Comparison of ENCODE assay signal across 21 cellular contexts in the genomic region with DNA sequence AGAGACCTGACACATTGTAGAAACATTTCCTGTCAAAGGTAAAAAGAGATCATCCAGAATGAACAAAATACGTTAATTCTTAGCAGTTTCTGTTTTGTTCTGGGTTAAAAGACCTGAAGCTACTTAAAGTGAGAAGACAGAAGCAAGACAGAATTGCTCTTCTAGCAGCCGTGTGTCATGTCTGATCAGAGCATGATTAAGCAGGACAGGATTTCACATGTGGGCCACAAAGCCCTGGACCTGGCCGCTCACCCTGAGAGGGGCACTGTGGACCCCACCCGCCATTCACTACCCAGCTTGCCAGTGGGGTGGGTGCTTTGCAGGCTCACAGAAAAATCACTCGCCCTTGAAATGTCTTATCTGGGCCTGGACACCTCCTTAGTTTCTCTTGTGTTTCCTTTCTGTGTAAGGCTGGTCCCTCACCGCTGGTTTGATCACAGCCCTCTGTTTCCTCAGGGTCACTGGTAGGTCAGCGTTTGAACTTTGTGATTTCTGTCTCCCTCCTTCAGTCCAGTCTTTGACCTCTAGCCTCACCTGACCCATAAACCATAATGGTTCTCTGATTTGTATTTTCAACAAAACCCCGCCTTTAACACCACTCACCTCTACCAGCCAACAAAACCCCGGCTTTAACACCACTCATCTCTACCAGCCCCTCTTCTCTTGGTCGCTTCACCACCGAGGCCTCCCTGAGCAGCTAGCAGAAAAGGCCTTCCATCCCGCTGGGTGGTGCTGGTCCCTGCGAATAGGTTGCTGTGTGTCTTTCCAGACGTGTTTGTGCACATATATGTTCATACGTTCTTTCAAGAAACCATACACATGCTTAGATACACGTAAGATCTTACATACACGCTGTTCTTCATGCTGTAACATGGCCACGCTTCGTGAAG.
DNase-seq lines count a peak whose midpoint lies in the region; ATAC-seq and TF ChIP-seq lines count a peak whose summit lies in the region.
"Had no signal": no experiment of that assay in that cellular context is flagged by ENCODE, and none has a peak within 500 bp of the region (broad histone marks: within the 10 kb centered on the region; RNA-seq: fewer than 3 reads in every experiment).

No MANE protein-coding gene starts in this region.

- no peaks in the 10 kb centered on the region for H3K9me3 Mint-ChIP-seq in activated CD4-positive, alpha-beta T cell treated with anti-CD3 and anti-CD28 coated beads, Interleukin-2, amount 10 ng/mL, durations not matched to agents 24 days and 14 days
- no peaks in the 10 kb centered on the region for H3K9me3 Mint-ChIP-seq in CD8-positive, alpha-beta T cell
- H3K9me3 Mint-ChIP-seq in natural killer cell treated with Interleukin-12 subunit alpha and Interleukin-12 subunit beta and Interleukin-15 and Interleukin-18, amount 100 ng/mL, for 72 hours: no peaks in the 10 kb centered on the region
- no peaks in the 10 kb centered on the region for H3K9me3 Mint-ChIP-seq in stimulated activated naive B cell treated with anti-CD40 and anti-IgM and Interleukin-4, amounts not matched to agents 10 μg/mL and 1 μg/mL and 100 μg/mL, for 72 hours
- H3K9me3 Mint-ChIP-seq: CD14-positive monocyte had no signal

- no peak overlapping the region for H3K4me3 Mint-ChIP-seq in activated CD4-positive, alpha-beta T cell treated with anti-CD3 and anti-CD28 coated beads, Interleukin-2, amount 10 ng/mL, durations not matched to agents 24 days and 14 days
- H3K4me3 Mint-ChIP-seq in CD8-positive, alpha-beta T cell: no peak overlapping the region
- H3K4me3 Mint-ChIP-seq in natural killer cell treated with Interleukin-12 subunit alpha and Interleukin-12 subunit beta and Interleukin-15 and Interleukin-18, amount 100 ng/mL, for 72 hours: no peak overlapping the region
- no peak overlapping the region for H3K4me3 Mint-ChIP-seq in stimulated activated naive B cell treated with anti-CD40 and anti-IgM and Interleukin-4, amounts not matched to agents 10 μg/mL and 1 μg/mL and 100 μg/mL, for 72 hours
- H3K4me3 Mint-ChIP-seq: CD14-positive monocyte had no signal

- H3K27me3 ChIP-seq in CD8-positive, alpha-beta T cell (ENCODE audit: insufficient read depth, low read length): peaks cover 5% of the 10 kb centered on the region
- H3K27me3 ChIP-seq: brain microvascular endothelial cell, gastrocnemius medialis, left lung had no signal

- H3K9me3 ChIP-seq in CD8-positive, alpha-beta T cell (ENCODE audit: low read length): no peaks in the 10 kb centered on the region
- H3K9me3 ChIP-seq: gastrocnemius medialis, left lung had no signal

- POLR2A ChIA-PET in CD8-positive, alpha-beta T cell (lab: Charles Lee): no interaction called here

- H3K36me3 Mint-ChIP-seq in activated CD4-positive, alpha-beta T cell treated with anti-CD3 and anti-CD28 coated beads, Interleukin-2, amount 10 ng/mL, durations not matched to agents 24 days and 14 days (ENCODE audit: low read depth): no peaks in the 10 kb centered on the region
- H3K36me3 Mint-ChIP-seq in CD8-positive, alpha-beta T cell: no peaks in the 10 kb centered on the region
- H3K36me3 Mint-ChIP-seq in natural killer cell treated with Interleukin-12 subunit alpha and Interleukin-12 subunit beta and Interleukin-15 and Interleukin-18, amount 100 ng/mL, for 72 hours: no peaks in the 10 kb centered on the region
- H3K36me3 Mint-ChIP-seq in stimulated activated naive B cell treated with anti-CD40 and anti-IgM and Interleukin-4, amounts not matched to agents 10 μg/mL and 1 μg/mL and 100 μg/mL, for 72 hours: no peaks in the 10 kb centered on the region
- H3K36me3 Mint-ChIP-seq: CD14-positive monocyte had no signal

- H3K27me3 Mint-ChIP-seq in activated CD4-positive, alpha-beta T cell treated with anti-CD3 and anti-CD28 coated beads, Interleukin-2, amount 10 ng/mL, durations not matched to agents 24 days and 14 days: no peaks in the 10 kb centered on the region
- H3K27me3 Mint-ChIP-seq in CD8-positive, alpha-beta T cell (ENCODE audit: low read depth): no peaks in the 10 kb centered on the region
- H3K27me3 Mint-ChIP-seq in natural killer cell treated with Interleukin-12 subunit alpha and Interleukin-12 subunit beta and Interleukin-15 and Interleukin-18, amount 100 ng/mL, for 72 hours: no peaks in the 10 kb centered on the region
- peaks cover 3 to 4% of the 10 kb centered on the region in 2 donors for H3K27me3 Mint-ChIP-seq in stimulated activated naive B cell treated with anti-CD40 and anti-IgM and Interleukin-4, amounts not matched to agents 10 μg/mL and 1 μg/mL and 100 μg/mL, for 72 hours

- CTCF ChIA-PET in CD8-positive, alpha-beta T cell (lab: Charles Lee): no interaction called here

- H3K27ac ChIP-seq in CD8-positive, alpha-beta T cell (ENCODE audit: low read depth, low read length): no peak overlapping the region
- H3K27ac ChIP-seq: brain microvascular endothelial cell, epithelial cell of prostate, gastrocnemius medialis, HL-60, left lung had no signal

- peak; percentile 48 for ATAC-seq in CD8-positive, alpha-beta T cell
- ATAC-seq in natural killer cell treated with Interleukin-12 subunit alpha and Interleukin-12 subunit beta and Interleukin-15 and Interleukin-18, amount 100 ng/mL, for 72 hours: peak; percentile 54 to 68
- ATAC-seq in stimulated activated naive B cell treated with anti-CD40 and anti-IgM and Interleukin-4, amounts not matched to agents 10 μg/mL and 1 μg/mL and 100 μg/mL, for 72 hours (replicated peaks): no peak
- ATAC-seq in HG02759 (IDR thresholded peaks at IDR 0.05; ENCODE audit: unreplicated experiment): no peak
- ATAC-seq: gastrocnemius medialis, left lung, PC-3 had no signal

- H3K36me3 ChIP-seq in CD8-positive, alpha-beta T cell (ENCODE audit: insufficient read depth, low read length): no peaks in the 10 kb centered on the region
- H3K36me3 ChIP-seq: brain microvascular endothelial cell, gastrocnemius medialis, left lung had no signal

- intact Hi-C loops in activated CD4-positive, alpha-beta T cell treated with anti-CD3 and anti-CD28 coated beads, Interleukin-2, amount 10 ng/mL, durations not matched to agents 24 days and 14 days (cut with micrococcal nuclease): no loop called here
- intact Hi-C loops in CD8-positive, alpha-beta T cell (cut with DNase I, micrococcal nuclease): no loop called here

- H3K4me3 ChIP-seq in CD8-positive, alpha-beta T cell (ENCODE audit: low read depth, low read length): no peak overlapping the region
- H3K4me3 ChIP-seq: gastrocnemius medialis, left lung had no signal

- peaks cover 5% of the 10 kb centered on the region for H3K4me1 Mint-ChIP-seq in activated CD4-positive, alpha-beta T cell treated with anti-CD3 and anti-CD28 coated beads, Interleukin-2, amount 10 ng/mL, durations not matched to agents 24 days and 14 days
- peaks cover 9% of the 10 kb centered on the region for H3K4me1 Mint-ChIP-seq in CD8-positive, alpha-beta T cell (ENCODE audit: low read depth)
- peaks cover 2 to 3% of the 10 kb centered on the region in 2 donors for H3K4me1 Mint-ChIP-seq in natural killer cell treated with Interleukin-12 subunit alpha and Interleukin-12 subunit beta and Interleukin-15 and Interleukin-18, amount 100 ng/mL, for 72 hours (ENCODE audit: low read depth in 2 of 2)
- H3K4me1 Mint-ChIP-seq in stimulated activated naive B cell treated with anti-CD40 and anti-IgM and Interleukin-4, amounts not matched to agents 10 μg/mL and 1 μg/mL and 100 μg/mL, for 72 hours: no peaks in the 10 kb centered on the region

- TF ChIP-seq CTCF in CD8-positive, alpha-beta T cell (IDR thresholded peaks at IDR 0.05): no peak

- no peak overlapping the region for H3K27ac Mint-ChIP-seq in activated CD4-positive, alpha-beta T cell treated with anti-CD3 and anti-CD28 coated beads, Interleukin-2, amount 10 ng/mL, durations not matched to agents 24 days and 14 days
- H3K27ac Mint-ChIP-seq in CD8-positive, alpha-beta T cell: no peak overlapping the region
- H3K27ac Mint-ChIP-seq in natural killer cell treated with Interleukin-12 subunit alpha and Interleukin-12 subunit beta and Interleukin-15 and Interleukin-18, amount 100 ng/mL, for 72 hours: no peak overlapping the region
- no peak overlapping the region for H3K27ac Mint-ChIP-seq in stimulated activated naive B cell treated with anti-CD40 and anti-IgM and Interleukin-4, amounts not matched to agents 10 μg/mL and 1 μg/mL and 100 μg/mL, for 72 hours
- H3K27ac Mint-ChIP-seq: CD14-positive monocyte had no signal

- peak; percentile 69 for DNase-seq in activated CD4-positive, alpha-beta T cell treated with anti-CD3 and anti-CD28 coated beads, Interleukin-2, amount 10 ng/mL, durations not matched to agents 24 days and 14 days
- DNase-seq in activated CD4-positive, alpha-beta T cell treated with anti-CD3 and anti-CD28 coated beads, Interleukin-2, amount 50 U/mL, for 1 hour: no peak
- peak in 5 of 7 experiments; percentile 26 to 55 (median 37) for DNase-seq in CD8-positive, alpha-beta T cell
- DNase-seq in activated CD8-positive, alpha-beta memory T cell treated with anti-CD3 and anti-CD28 coated beads, Interleukin-2, amount 50 U/mL, for 48 hours: peak; percentile 63
- no peak for DNase-seq in natural killer cell treated with Interleukin-12 subunit alpha and Interleukin-12 subunit beta and Interleukin-15 and Interleukin-18, amount 100 ng/mL, for 72 hours (ENCODE audit: low spot score)
- DNase-seq in stimulated activated naive B cell treated with anti-CD40 and anti-IgM and Interleukin-4, amounts not matched to agents 10 μg/mL and 1 μg/mL and 100 μg/mL, for 72 hours: no peak
- no peak for DNase-seq in NCI-H446 treated with DMSO at 0.1 percent for 48 hours (lab: John Stamatoyannopoulos, UW)
- DNase-seq: brain microvascular endothelial cell; DMS79 treated with DMSO at 0.1 percent for 48 hours; gastrocnemius medialis; KBM-7; left lung; NCI-H1048; NCI-H2081 treated with DMSO at 0.1 percent for 48 hours; NCI-H526 treated with DMSO at 0.1 percent for 48 hours; PC-3; stimulated activated naive CD4-positive, alpha-beta T cell had no signal

- peaks cover 30% of the 10 kb centered on the region for H3K4me1 ChIP-seq in CD8-positive, alpha-beta T cell (ENCODE audit: insufficient read depth, low read length)
- H3K4me1 ChIP-seq: gastrocnemius medialis had no signal

Comparison
In these comparisons a context has a peak if more than half of its experiments do, and no peak if none do; other contexts are left out.
1. DNase-seq: peak in activated CD4-positive, alpha-beta T cell treated with anti-CD3 and anti-CD28 coated beads, Interleukin-2, amount 10 ng/mL, durations not matched to agents 24 days and 14 days (single experiment), CD8-positive, alpha-beta T cell (5 of 7) and activated CD8-positive, alpha-beta memory T cell treated with anti-CD3 and anti-CD28 coated beads, Interleukin-2, amount 50 U/mL, for 48 hours (single experiment); none in activated CD4-positive, alpha-beta T cell treated with anti-CD3 and anti-CD28 coated beads, Interleukin-2, amount 50 U/mL, for 1 hour (single experiment), natural killer cell treated with Interleukin-12 subunit alpha and Interleukin-12 subunit beta and Interleukin-15 and Interleukin-18, amount 100 ng/mL, for 72 hours (single experiment), stimulated activated naive B cell treated with anti-CD40 and anti-IgM and Interleukin-4, amounts not matched to agents 10 μg/mL and 1 μg/mL and 100 μg/mL, for 72 hours (single experiment) and NCI-H446 treated with DMSO at 0.1 percent for 48 hours (single experiment).
2. ATAC-seq: peak in CD8-positive, alpha-beta T cell (single experiment) and natural killer cell treated with Interleukin-12 subunit alpha and Interleukin-12 subunit beta and Interleukin-15 and Interleukin-18, amount 100 ng/mL, for 72 hours (2 of 2); none in stimulated activated naive B cell treated with anti-CD40 and anti-IgM and Interleukin-4, amounts not matched to agents 10 μg/mL and 1 μg/mL and 100 μg/mL, for 72 hours (0 of 2) and HG02759 (single experiment).